In genomic region chr3:138947303-138948121, GRCh38 we compare ENCODE assay signal across 1 cellular context.
TF ChIP-seq lines count a peak whose summit lies in the region.

No MANE protein-coding gene starts in this region.

TF ChIP-seq in K562, 482 proteins besides CTCF, POLR2A, EP300 and RAD21 (continued from another document and continues in another):
- TF ChIP-seq ETS1 (conservative IDR thresholded peaks at IDR 0.05; ENCODE audit: control insufficient read depth, low read depth, low read length) (no peak), POLR3G (IDR thresholded peaks at IDR 0.05; ENCODE audit: extremely low read depth, insufficient read length, insufficient replicate concordance) (no peak), ZNF224 (CRISPR knock-in tag; IDR thresholded peaks at IDR 0.05) (no peak), E2F8 (IDR thresholded peaks at IDR 0.05; ENCODE audit: low read depth, partially characterized antibody) (no peak), MYC (IDR thresholded peaks at IDR 0.05; ENCODE audit: low read depth, low read length) (peak; percentile 4; the same call in 1 of the 2 replicates), MYC (CRISPR knock-in tag; IDR thresholded peaks at IDR 0.05; ENCODE audit: borderline replicate concordance, low read depth) (no peak), NR4A1 (CRISPR knock-in tag; IDR thresholded peaks at IDR 0.05) (no peak), NR4A1 (tag; IDR thresholded peaks at IDR 0.05) (no peak), HLTF (IDR thresholded peaks at IDR 0.05) (peak; percentile 28; the same call in 1 of the 2 replicates), CGGBP1 (CRISPR knock-in tag; IDR thresholded peaks at IDR 0.05) (no peak), BACH1 (tag; IDR thresholded peaks at IDR 0.05) (no peak), SFPQ (IDR thresholded peaks at IDR 0.05; ENCODE audit: low read depth, low read length) (no peak), DLX4 (CRISPR knock-in tag; IDR thresholded peaks at IDR 0.05) (no peak), MEF2D (tag; conservative IDR thresholded peaks at IDR 0.05; ENCODE audit: low read depth) (no peak), ATF2 (CRISPR knock-in tag; IDR thresholded peaks at IDR 0.05) (no peak), ZZZ3 (IDR thresholded peaks at IDR 0.05) (no peak), FOXO4 (CRISPR knock-in tag; IDR thresholded peaks at IDR 0.05) (no peak), STAT5A (IDR thresholded peaks at IDR 0.05; ENCODE audit: borderline replicate concordance, low read length) (no peak), MAZ (CRISPR knock-in tag; conservative IDR thresholded peaks at IDR 0.05 in 1 of 2, IDR thresholded peaks at IDR 0.05 in 1 of 2) (peak in 1 of 2 experiments; percentile 38; a peak in 2 of 4 replicates), E2F3 (CRISPR knock-in tag; IDR thresholded peaks at IDR 0.05) (no peak), ZNF76 (CRISPR knock-in tag; IDR thresholded peaks at IDR 0.05; ENCODE audit: borderline replicate concordance) (no peak), C11orf30 (IDR thresholded peaks at IDR 0.05; ENCODE audit: low read depth) (no peak), ELK3 (CRISPR knock-in tag; IDR thresholded peaks at IDR 0.05) (no peak), NCOR1 (IDR thresholded peaks at IDR 0.05) (no peak), ARID2 (IDR thresholded peaks at IDR 0.05) (no peak), RBM15 (IDR thresholded peaks at IDR 0.05; ENCODE audit: insufficient read depth, low read length) (no peak), ATF1 (CRISPR knock-in tag; IDR thresholded peaks at IDR 0.05) (no peak), ATF1 (tag; IDR thresholded peaks at IDR 0.05) (peak; percentile 25; the same call in 1 of the 2 replicates), SAFB2 (IDR thresholded peaks at IDR 0.05; ENCODE audit: borderline replicate concordance, low read depth, low read length, severe bottlenecking) (no peak), L3MBTL2 (IDR thresholded peaks at IDR 0.05) (peak; percentile 79), U2AF2 (optimal IDR thresholded peaks at IDR 0.05; ENCODE audit: low read depth, low read length) (no peak), GABPA (tag; conservative IDR thresholded peaks at IDR 0.05; ENCODE audit: low read depth) (no peak), RUNX1 (IDR thresholded peaks at IDR 0.05; ENCODE audit: low read depth) (no peak), NRF1 (conservative IDR thresholded peaks at IDR 0.05 in 1 of 2, IDR thresholded peaks at IDR 0.05 in 1 of 2) (peak; percentile 42 to 45), FOXK2 (conservative IDR thresholded peaks at IDR 0.05 in 1 of 2, IDR thresholded peaks at IDR 0.05 in 1 of 2; ENCODE audit: low read depth in 2 of 2) (peak in 1 of 2 experiments; percentile 63; a peak in 1 of 4 replicates), BCLAF1 (IDR thresholded peaks at IDR 0.05; ENCODE audit: borderline replicate concordance in 1 of 2, control insufficient read depth in 1 of 2, low read depth in 2 of 2, low read length in 1 of 2) (no peak), TGIF2 (CRISPR knock-in tag; IDR thresholded peaks at IDR 0.05) (no peak), ASH1L (IDR thresholded peaks at IDR 0.05; ENCODE audit: borderline replicate concordance, low read depth, partially characterized antibody) (no peak), SMARCE1 (IDR thresholded peaks at IDR 0.05) (peak; percentile 24; the same call in 1 of the 2 replicates)
